Comparison of ENCODE assay signal across 8 cellular contexts in the genomic region with DNA sequence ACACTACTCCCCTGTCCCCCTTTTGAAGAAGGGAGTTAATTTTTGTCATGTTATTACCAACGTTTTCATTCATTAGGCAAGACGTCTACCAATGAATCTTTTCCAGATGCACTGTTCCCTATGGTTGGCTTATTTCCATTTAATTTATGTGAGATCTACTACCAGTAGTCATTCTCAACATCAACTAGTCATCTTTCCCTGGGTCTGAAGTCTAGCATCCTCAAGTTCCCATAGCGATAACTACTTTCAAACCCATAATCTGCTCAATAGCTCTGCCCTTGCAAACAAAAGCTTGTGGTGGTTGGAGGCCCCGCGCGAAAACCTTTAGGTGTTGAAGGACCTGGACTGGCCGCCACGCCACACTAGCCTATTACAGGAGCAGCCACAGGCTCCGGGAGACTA. TPM values are rescaled to one million over a fixed set of nuclear protein-coding genes. Genes with fewer than 3 reads are reported as not detected.
A peak's percentile ranks its signal among the peaks of the same experiment; 100 is the strongest.
DNase-seq lines count a peak whose midpoint lies in the region; ATAC-seq, FAIRE-seq and TF ChIP-seq lines count a peak whose summit lies in the region.

No MANE protein-coding gene starts in this region.

- POLR2A ChIA-PET in CD4-positive, alpha-beta T cell (lab: Charles Lee), result interaction anchor here (1.1 to 5.5 kb wide), 11 partner anchors 8 to 1040 kb away, joined by 3 to 146 read pairs (median 33); a partner anchor contains a TSS
- POLR2A ChIA-PET in HEK293T (lab: Yijun Ruan, JAX), result interaction anchor here (1.7 to 7.4 kb wide), 9 partner anchors 9 to 543 kb away, joined by 4 to 113 read pairs (median 9); a partner anchor contains a TSS

- no peak for TF ChIP-seq EP300 in esophagus muscularis mucosa (IDR thresholded peaks at IDR 0.05)

- no peak for TF ChIP-seq POLR2A in esophagus muscularis mucosa (IDR thresholded peaks at IDR 0.05; ENCODE audit: low read depth)

- H3K36me3 Mint-ChIP-seq in CD4-positive, alpha-beta T cell (ENCODE audit: low read depth), result peaks cover 18% of the 10 kb centered on the region

- TF ChIP-seq CTCF in CD4-positive, alpha-beta T cell (IDR thresholded peaks at IDR 0.05), result no peak
- TF ChIP-seq CTCF in esophagus muscularis mucosa (IDR thresholded peaks at IDR 0.05) (no peak), pancreas (IDR thresholded peaks at IDR 0.05) (no peak)

- ATAC-seq in CD4-positive, alpha-beta T cell (ENCODE audit: poor library complexity), result no peak
- peak; percentile 8 to 41 (median 31) for ATAC-seq in pancreas
- no peak for ATAC-seq in HG02610 (IDR thresholded peaks at IDR 0.05; ENCODE audit: unreplicated experiment)
- ATAC-seq in HG03571 (IDR thresholded peaks at IDR 0.05; ENCODE audit: unreplicated experiment), result no peak

- FAIRE-seq in pancreas (lab: Jason Lieb, UNC), result no peak

- H3K4me1 ChIP-seq in esophagus muscularis mucosa (peaks cover 4 to 29% (median 23%) of the 10 kb centered on the region in 4 donors), pancreas (peaks cover 8 to 14% (median 9%) of the 10 kb centered on the region in 3 donors)

- H3K27me3 ChIP-seq in CD4-positive, alpha-beta T cell (ENCODE audit: control insufficient read depth, insufficient read depth, low read length), result no peaks in the 10 kb centered on the region
- H3K27me3 ChIP-seq in esophagus muscularis mucosa (no peaks in the 10 kb centered on the region), pancreas (no peaks in the 10 kb centered on the region)

- H3K27me3 Mint-ChIP-seq in CD4-positive, alpha-beta T cell, result no peaks in the 10 kb centered on the region

- no peaks in the 10 kb centered on the region for H3K36me3 ChIP-seq in esophagus muscularis mucosa
- no peaks in the 10 kb centered on the region for H3K36me3 ChIP-seq in pancreas

- no peak overlapping the region for H3K27ac ChIP-seq in CD4-positive, alpha-beta T cell (ENCODE audit: low read depth, low read length)
- H3K27ac ChIP-seq in esophagus muscularis mucosa (replicated peaks in 1 of 4) (peak overlapping the region; percentile 92 to 98 (median 96)), pancreas (peak overlapping the region; percentile 84 to 90 (median 86))

- DNase-seq in CD4-positive, alpha-beta T cell, result no peak
- peak; percentile 30 for DNase-seq in HEK293T (ENCODE audit: extremely low spot score)
- peak; percentile 78 for DNase-seq in SK-N-DZ (ENCODE audit: low spot score)
- DNase-seq in esophagus muscularis mucosa (ENCODE audit: extremely low spot score), result no peak
- DNase-seq in pancreas, result no peak
- no peak for DNase-seq in activated CD4-positive, CD25-positive, alpha-beta regulatory T cell (lab: John Stamatoyannopoulos, UW)

- peak overlapping the region; percentile 92 for H3K4me3 Mint-ChIP-seq in CD4-positive, alpha-beta T cell

- H3K4me3 ChIP-seq in esophagus muscularis mucosa, result peak overlapping the region; percentile 69 to 84 (median 74)
- H3K4me3 ChIP-seq in pancreas, result peak overlapping the region; percentile 53 to 87 (median 76)

- WGBS in esophagus muscularis mucosa, result 2% methylated on average over 9 of the region's 9 CpGs
- 1 to 4% methylated on average over 9 of the region's 9 CpGs for WGBS in pancreas, 2 donors

- no peaks in the 10 kb centered on the region for H3K9me3 ChIP-seq in CD4-positive, alpha-beta T cell (ENCODE audit: control insufficient read depth, low read length)
- H3K9me3 ChIP-seq in esophagus muscularis mucosa (no peaks in the 10 kb centered on the region), pancreas (no peaks in the 10 kb centered on the region)

- CTCF ChIA-PET in CD4-positive, alpha-beta T cell (lab: Charles Lee), result interaction anchor here (1.4 to 2.9 kb wide), 3 partner anchors 10 to 110 kb away, joined by 3 to 25 read pairs (median 8); no protein-coding TSS in a partner anchor
- CTCF ChIA-PET in HEK293T (lab: Yijun Ruan, JAX), result interaction anchor here (0.6 to 1.5 kb wide), 2 partner anchors 10 to 11 kb away, joined by 4 to 14 read pairs; no protein-coding TSS in a partner anchor

- intact Hi-C loops in CD4-positive, alpha-beta T cell (cut with DNase I, micrococcal nuclease), result loop anchor here (2.0 to 10.0 kb wide), 4 partner anchors 470 to 580 kb away; a partner anchor contains a TSS
- intact Hi-C loops in esophagus muscularis mucosa (cut with DNase I) (no loop called here), pancreas (cut with DNase I) (no loop called here)

- H3K4me1 Mint-ChIP-seq in CD4-positive, alpha-beta T cell (ENCODE audit: low read depth), result peaks cover 35% of the 10 kb centered on the region

- no peaks in the 10 kb centered on the region for H3K9me3 Mint-ChIP-seq in CD4-positive, alpha-beta T cell

- peak overlapping the region; percentile 77 for H3K27ac Mint-ChIP-seq in CD4-positive, alpha-beta T cell

TF ChIP-seq in HEK293T, 16 proteins besides CTCF, POLR2A, EP300 and RAD21:
- no peak for TF ChIP-seq TARDBP (IDR thresholded peaks at IDR 0.05)
- no peak for TF ChIP-seq SUZ12 (IDR thresholded peaks at IDR 0.05)
- TF ChIP-seq FOXK2 (IDR thresholded peaks at IDR 0.05), result no peak

RNA-seq across cellular contexts. Expression of a gene that starts 0.8 kb away (rescaled TPM):
- total RNA-seq in CD4-positive, alpha-beta T cell, result 1 to 10 TPM; 4.7 to 6.3 TPM
- 75.1 and 75.8 TPM in 2 replicates for polyA plus RNA-seq in SK-N-DZ (2014; cell fraction: cytosol; rRNA removed)
- 59.2 and 67.8 TPM in 2 replicates for polyA plus RNA-seq in SK-N-DZ (2014; cell fraction: nucleus; rRNA removed)
- total RNA-seq in esophagus muscularis mucosa (1 to 10 TPM; 1.7 to 5.1 (median 3.0) TPM), pancreas (1 to 10 TPM; 4.6 to 10.0 (median 6.3) TPM)
- 1 to 10 TPM; 1.6 to 3.1 TPM for polyA plus RNA-seq in pancreas

RNA-seq across cellular contexts. Expression of a gene that starts 1.5 kb away (rescaled TPM):
- total RNA-seq in CD4-positive, alpha-beta T cell, result 10 to 100 TPM; 18.9 to 19.9 TPM
- polyA plus RNA-seq in SK-N-DZ (2014; cell fraction: cytosol; rRNA removed), result 197 and 217 TPM in 2 replicates
- polyA plus RNA-seq in SK-N-DZ (2014; cell fraction: nucleus; rRNA removed), result 122 and 133 TPM in 2 replicates
- total RNA-seq in esophagus muscularis mucosa (10 to 100 TPM; 13.3 to 19.5 (median 17.9) TPM), pancreas (10 to 100 TPM; 11.1 to 32.0 (median 22.5) TPM)
- polyA plus RNA-seq in pancreas, result 10 to 100 TPM; 16.5 to 20.1 TPM

RNA-seq across cellular contexts. Expression of a gene that starts 32.8 kb away (rescaled TPM):
- 100 to 1,000 TPM; 108 to 119 TPM for total RNA-seq in CD4-positive, alpha-beta T cell
- polyA plus RNA-seq in SK-N-DZ (2014; cell fraction: cytosol; rRNA removed), result 53.3 and 56.6 TPM in 2 replicates
- 36.9 and 38.8 TPM in 2 replicates for polyA plus RNA-seq in SK-N-DZ (2014; cell fraction: nucleus; rRNA removed)
- total RNA-seq in esophagus muscularis mucosa (10 to 100 TPM; 37.0 to 51.9 (median 45.8) TPM), pancreas (100 to 1,000 TPM in 1 of 6 donors, 10 to 100 TPM in 5; 61.1 to 103 (median 72.4) TPM)
- polyA plus RNA-seq in pancreas, result 10 to 100 TPM; 20.8 to 32.7 TPM

RNA-seq across cellular contexts. Expression of a gene that starts 47.3 kb away (rescaled TPM):
- 10 to 100 TPM; 10.2 to 10.6 TPM for total RNA-seq in CD4-positive, alpha-beta T cell
- 9.6 and 11.9 TPM in 2 replicates for polyA plus RNA-seq in SK-N-DZ (2014; cell fraction: cytosol; rRNA removed)
- 14.6 and 15.5 TPM in 2 replicates for polyA plus RNA-seq in SK-N-DZ (2014; cell fraction: nucleus; rRNA removed)
- 1 to 10 TPM; 5.2 to 9.3 (median 6.3) TPM for total RNA-seq in esophagus muscularis mucosa
- total RNA-seq in pancreas, result 1 to 10 TPM; 2.2 to 7.3 (median 4.7) TPM
- 1 to 10 TPM; 1.9 to 5.2 TPM for polyA plus RNA-seq in pancreas

Comparison
In these comparisons a context has a peak if more than half of its experiments do, and no peak if none do; other contexts are left out.
1. ATAC-seq: peak in pancreas (4 of 4); none in CD4-positive, alpha-beta T cell (single experiment), HG02610 (single experiment) and HG03571 (single experiment).
2. DNase-seq: peak in HEK293T (single experiment) and SK-N-DZ (single experiment); none in CD4-positive, alpha-beta T cell (0 of 10), esophagus muscularis mucosa (single experiment), pancreas (0 of 6) and activated CD4-positive, CD25-positive, alpha-beta regulatory T cell (0 of 4).
3. intact Hi-C loops: an anchor here in CD4-positive, alpha-beta T cell (2.0 to 10.0 kb wide); none called in esophagus muscularis mucosa and pancreas.